Comparison of ENCODE assay signal across 16 cellular contexts in genomic region chr13:105936816-105937215, GRCh38.
"Had no signal": no experiment of that assay in that cellular context is flagged by ENCODE, and none has a peak within 500 bp of the region (broad histone marks: within the 10 kb centered on the region; RNA-seq: fewer than 3 reads in every experiment).

No MANE protein-coding gene starts in this region.

- ATAC-seq: activated CD4-positive, alpha-beta T cell treated with anti-CD3 and anti-CD28 coated beads for 36 hours; activated T-helper 17 cell treated with anti-CD3 and anti-CD28 coated beads, Interleukin-2, amount 50 U/mL, for 72 hours; left colon; natural killer cell treated with Interleukin-12 subunit alpha and Interleukin-12 subunit beta and Interleukin-15 and Interleukin-18, amount 100 ng/mL, for 72 hours had no signal

- H3K27me3 Mint-ChIP-seq: activated naive CD4-positive, alpha-beta T cell treated with anti-CD3 and anti-CD28 coated beads, Interleukin-2, amount 50 U/mL, for 24 hours; natural killer cell treated with Interleukin-12 subunit alpha and Interleukin-12 subunit beta and Interleukin-15 and Interleukin-18, amount 100 ng/mL, for 72 hours had no signal

- H3K4me3 Mint-ChIP-seq: activated CD4-positive, alpha-beta T cell treated with anti-CD3 and anti-CD28 coated beads for 36 hours; activated naive CD4-positive, alpha-beta T cell treated with anti-CD3 and anti-CD28 coated beads, Interleukin-2, amount 50 U/mL, for 24 hours; activated T-helper 17 cell treated with anti-CD3 and anti-CD28 coated beads, Interleukin-2, amount 50 U/mL, for 72 hours; immature natural killer cell; natural killer cell treated with Interleukin-12 subunit alpha and Interleukin-12 subunit beta and Interleukin-15 and Interleukin-18, amount 100 ng/mL, for 72 hours had no signal

- H3K9me3 Mint-ChIP-seq: activated naive CD4-positive, alpha-beta T cell treated with anti-CD3 and anti-CD28 coated beads, Interleukin-2, amount 50 U/mL, for 24 hours; activated T-helper 17 cell treated with anti-CD3 and anti-CD28 coated beads, Interleukin-2, amount 50 U/mL, for 72 hours had no signal

- H3K27ac ChIP-seq: breast epithelium, dorsolateral prefrontal cortex, esophagus muscularis mucosa, sigmoid colon, upper lobe of left lung, VCaP had no signal

- H3K36me3 Mint-ChIP-seq: activated naive CD4-positive, alpha-beta T cell treated with anti-CD3 and anti-CD28 coated beads, Interleukin-2, amount 50 U/mL, for 24 hours; immature natural killer cell; natural killer cell treated with Interleukin-12 subunit alpha and Interleukin-12 subunit beta and Interleukin-15 and Interleukin-18, amount 100 ng/mL, for 72 hours had no signal

- H3K4me1 Mint-ChIP-seq: activated CD4-positive, alpha-beta T cell treated with anti-CD3 and anti-CD28 coated beads for 36 hours; activated naive CD4-positive, alpha-beta T cell treated with anti-CD3 and anti-CD28 coated beads, Interleukin-2, amount 50 U/mL, for 24 hours; activated T-helper 17 cell treated with anti-CD3 and anti-CD28 coated beads, Interleukin-2, amount 50 U/mL, for 72 hours; immature natural killer cell had no signal

- H3K27ac Mint-ChIP-seq: activated CD4-positive, alpha-beta T cell treated with anti-CD3 and anti-CD28 coated beads for 36 hours; activated naive CD4-positive, alpha-beta T cell treated with anti-CD3 and anti-CD28 coated beads, Interleukin-2, amount 50 U/mL, for 24 hours; activated T-helper 17 cell treated with anti-CD3 and anti-CD28 coated beads, Interleukin-2, amount 50 U/mL, for 72 hours; immature natural killer cell; natural killer cell treated with Interleukin-12 subunit alpha and Interleukin-12 subunit beta and Interleukin-15 and Interleukin-18, amount 100 ng/mL, for 72 hours had no signal

- H3K4me1 ChIP-seq: breast epithelium, sigmoid colon, upper lobe of left lung had no signal

- H3K36me3 ChIP-seq: breast epithelium, esophagus muscularis mucosa, sigmoid colon, upper lobe of left lung had no signal

- H3K27me3 ChIP-seq: breast epithelium, dorsolateral prefrontal cortex, esophagus muscularis mucosa, sigmoid colon, upper lobe of left lung had no signal

- H3K9me3 ChIP-seq: breast epithelium, esophagus muscularis mucosa, sigmoid colon, upper lobe of left lung had no signal

- H3K4me3 ChIP-seq: breast epithelium, dorsolateral prefrontal cortex, esophagus muscularis mucosa, sigmoid colon, upper lobe of left lung had no signal

- DNase-seq: activated CD4-positive, alpha-beta T cell treated with anti-CD3 and anti-CD28 coated beads for 36 hours; amygdala; dorsolateral prefrontal cortex; immature natural killer cell; left colon; sigmoid colon; stimulated activated CD4-positive, alpha-beta T cell treated with anti-CD3 and anti-CD28 coated beads, Interleukin-12 subunit alpha, Interleukin-12 subunit beta, amount 100 ng/mL, for 4 hours; stimulated activated naive CD4-positive, alpha-beta T cell treated with Interleukin-2 at 50 U/mL for 16 hours; T-helper 9 cell; upper lobe of left lung had no signal
